ENCODE assay signal across 13 cellular contexts in the genomic region with DNA sequence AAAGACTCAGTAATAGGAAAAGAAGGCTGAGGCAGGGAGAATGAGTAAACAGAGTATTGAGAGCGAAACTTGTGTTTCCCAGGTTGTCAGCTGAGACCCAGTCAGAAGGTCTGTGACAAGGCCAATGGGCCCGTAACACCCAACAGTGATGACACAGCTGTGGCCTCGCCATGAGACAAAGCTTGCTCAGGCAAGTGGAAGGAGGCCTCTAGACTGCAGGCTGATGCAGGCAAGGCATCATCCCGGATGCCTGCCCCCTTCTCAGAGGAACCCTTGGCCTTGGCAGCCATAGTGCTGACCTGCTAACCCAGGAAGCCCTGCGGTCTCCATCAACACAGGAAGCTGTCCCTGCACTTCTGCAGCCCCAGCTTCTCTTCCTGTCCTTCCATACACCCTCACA. TPM values are rescaled to one million over a fixed set of nuclear protein-coding genes. Genes with fewer than 3 reads are reported as not detected.
DNase-seq lines count a peak whose midpoint lies in the region; ATAC-seq and TF ChIP-seq lines count a peak whose summit lies in the region.
"Had no signal": no experiment of that assay in that cellular context is flagged by ENCODE, and none has a peak within 500 bp of the region (broad histone marks: within the 10 kb centered on the region; RNA-seq: fewer than 3 reads in every experiment).

No MANE protein-coding gene starts in this region.

- no peak overlapping the region for H3K4me3 ChIP-seq in right atrium auricular region
- no peak overlapping the region for H3K4me3 ChIP-seq in mucosa of descending colon
- H3K4me3 ChIP-seq: hepatocyte, SJSA1, tibial nerve had no signal

- peaks cover 0 to 15% of the 10 kb centered on the region in 2 donors for H3K4me1 ChIP-seq in right atrium auricular region
- H3K4me1 ChIP-seq in mucosa of descending colon (ENCODE audit: low read depth) = no peaks in the 10 kb centered on the region
- H3K4me1 ChIP-seq: SJSA1 had no signal

- H3K27ac ChIP-seq in right atrium auricular region = no peak overlapping the region
- H3K27ac ChIP-seq: hepatocyte, SJSA1, tibial nerve had no signal

- no peak overlapping the region for H3K27ac Mint-ChIP-seq in type B pancreatic cell

- H3K36me3 ChIP-seq in right atrium auricular region = no peaks in the 10 kb centered on the region
- no peaks in the 10 kb centered on the region for H3K36me3 ChIP-seq in mucosa of descending colon (ENCODE audit: low read depth)
- H3K36me3 ChIP-seq: SJSA1, tibial nerve had no signal

- peaks cover 7% of the 10 kb centered on the region for H3K36me3 Mint-ChIP-seq in type B pancreatic cell

- no peaks in the 10 kb centered on the region for H3K4me1 Mint-ChIP-seq in type B pancreatic cell (ENCODE audit: unreplicated experiment)

- peaks cover 0 to 11% of the 10 kb centered on the region in 2 donors for H3K9me3 ChIP-seq in right atrium auricular region
- H3K9me3 ChIP-seq in mucosa of descending colon = no peaks in the 10 kb centered on the region
- H3K9me3 ChIP-seq: SJSA1 had no signal

- peaks cover 13% of the 10 kb centered on the region for H3K9me3 Mint-ChIP-seq in type B pancreatic cell

- ATAC-seq in left ventricle myocardium superior = peak; percentile 26
- peak; percentile 67 for ATAC-seq in HG02759 (IDR thresholded peaks at IDR 0.05; ENCODE audit: unreplicated experiment)
- no peak for ATAC-seq in mucosa of descending colon
- ATAC-seq in HG02571 (IDR thresholded peaks at IDR 0.05; ENCODE audit: unreplicated experiment) = no peak
- ATAC-seq: left colon had no signal

- DNase-seq in left ventricle myocardium superior (no peak), right atrium auricular region (ENCODE audit: low spot score) (no peak), type B pancreatic cell (ENCODE audit: extremely low spot score, unreplicated experiment) (peak; percentile 25), mucosa of descending colon (no peak), NCI-H2196 treated with DMSO at 0.1 percent for 48 hours (lab: John Stamatoyannopoulos, UW; ENCODE audit: unreplicated experiment) (no peak)
- DNase-seq in activated CD8-positive, alpha-beta memory T cell treated with anti-CD3 and anti-CD28 coated beads, Interleukin-2, amount 50 U/mL, for 48 hours = peak; percentile 55
- DNase-seq: dermis blood vessel endothelial cell, left colon had no signal

- H3K4me3 Mint-ChIP-seq in type B pancreatic cell = no peak overlapping the region

- H3K27me3 ChIP-seq in right atrium auricular region = no peaks in the 10 kb centered on the region
- H3K27me3 ChIP-seq: hepatocyte, SJSA1, tibial nerve had no signal

- no peaks in the 10 kb centered on the region for H3K27me3 Mint-ChIP-seq in type B pancreatic cell

- TF ChIP-seq CTCF in right atrium auricular region (IDR thresholded peaks at IDR 0.05) = no peak
- no peak for TF ChIP-seq CTCF in type B pancreatic cell (conservative IDR thresholded peaks at IDR 0.05)
- no peak for TF ChIP-seq CTCF in mucosa of descending colon (IDR thresholded peaks at IDR 0.05)

- intact Hi-C loops in left ventricle myocardium superior (cut with micrococcal nuclease) = no loop called here
- intact Hi-C loops in mucosa of descending colon (cut with DNase I, micrococcal nuclease) = no loop called here

RNA-seq across cellular contexts. Expression of a gene that starts 15.4 kb away (rescaled TPM):
- total RNA-seq in left ventricle myocardium superior (51.6 TPM), right atrium auricular region (10 to 100 TPM in 1 of 2 donors, 1 to 10 TPM in 1; 9.5 to 11.5 TPM), type B pancreatic cell (ENCODE audit: low replicate concordance) (21.2 and 48.2 TPM in 2 replicates), mucosa of descending colon (10 to 100 TPM in 1 of 3 donors, 1 to 10 TPM in 2; 4.1 to 11.6 (median 4.8) TPM)

Comparison
In these comparisons a context has a peak if more than half of its experiments do, and no peak if none do; other contexts are left out.
1. ATAC-seq: peak in left ventricle myocardium superior (single experiment) and HG02759 (single experiment); none in mucosa of descending colon (single experiment) and HG02571 (single experiment).
2. DNase-seq: peak in activated CD8-positive, alpha-beta memory T cell treated with anti-CD3 and anti-CD28 coated beads, Interleukin-2, amount 50 U/mL, for 48 hours (single experiment) and type B pancreatic cell (single experiment); none in left ventricle myocardium superior (single experiment), right atrium auricular region (single experiment), mucosa of descending colon (0 of 3) and NCI-H2196 treated with DMSO at 0.1 percent for 48 hours (single experiment).